In the genomic region with DNA sequence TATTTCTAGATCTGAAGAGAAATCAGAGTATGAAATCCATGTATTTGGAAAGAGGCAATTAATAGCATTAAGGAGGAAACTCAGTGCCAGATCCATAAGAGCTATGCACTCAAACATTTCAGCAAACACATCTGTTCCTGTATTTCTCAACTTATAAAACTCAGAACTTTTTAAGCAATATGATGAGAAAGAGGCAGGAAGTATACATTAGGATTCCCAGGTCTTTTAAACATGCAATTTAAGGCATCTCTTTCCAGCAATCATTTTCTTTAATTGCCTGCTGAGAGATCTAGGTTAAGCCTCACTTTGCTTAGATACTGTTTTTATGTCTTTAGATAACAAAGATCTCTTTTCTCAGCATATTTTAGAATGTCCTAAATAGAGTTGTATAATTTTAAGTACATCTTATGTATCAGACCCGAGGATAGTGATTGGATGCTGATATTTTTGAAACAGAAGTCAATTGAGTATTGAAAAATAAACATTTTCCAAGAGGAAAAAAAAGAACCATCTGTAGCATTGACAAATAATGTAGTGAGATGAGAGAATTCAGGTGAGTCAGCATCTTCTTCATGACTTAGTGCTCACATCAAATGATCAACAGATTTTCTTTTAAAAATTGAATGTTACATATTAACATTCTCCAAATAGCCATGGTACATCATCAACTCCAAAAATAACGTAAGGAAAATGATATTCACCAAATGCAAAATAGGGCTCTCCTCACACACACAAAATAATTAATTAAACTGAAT, we compare ENCODE assay signal across 2 cellular contexts.
TF ChIP-seq lines count a peak whose summit lies in the region.

No MANE protein-coding gene starts in this region.

TF ChIP-seq in H1, 55 proteins besides CTCF, POLR2A, EP300 and RAD21:
- TF ChIP-seq MAFK (IDR thresholded peaks at IDR 0.05; ENCODE audit: low read depth, low read length) (0 out of 2 replicates have a peak, but pooled peaks have one; percentile 18), ZNF274 (IDR thresholded peaks at IDR 0.05; ENCODE audit: borderline replicate concordance, extremely low read depth, low read length) (no peak), RBBP5 (IDR thresholded peaks at IDR 0.05; ENCODE audit: borderline replicate concordance, low read depth, low read length) (no peak)
TF ChIP-seq in H1: peak in this region for 1.

TF ChIP-seq in WTC11, 78 proteins besides CTCF, POLR2A, EP300 and RAD21:
- no peak for TF ChIP-seq ZNF263 (CRISPR knock-in tag; IDR thresholded peaks at IDR 0.05; ENCODE audit: low read depth)
- no peak for TF ChIP-seq TP53 (CRISPR knock-in tag; IDR thresholded peaks at IDR 0.05)
- TF ChIP-seq, protein P1, sequence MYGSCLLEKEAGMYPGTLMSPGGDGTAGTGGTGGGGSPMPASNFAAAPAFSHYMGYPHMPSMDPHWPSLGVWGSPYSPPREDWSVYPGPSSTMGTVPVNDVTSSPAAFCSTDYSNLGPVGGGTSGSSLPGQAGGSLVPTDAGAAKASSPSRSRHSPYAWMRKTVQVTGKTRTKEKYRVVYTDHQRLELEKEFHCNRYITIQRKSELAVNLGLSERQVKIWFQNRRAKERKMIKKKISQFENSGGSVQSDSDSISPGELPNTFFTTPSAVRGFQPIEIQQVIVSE (CRISPR knock-in tag; IDR thresholded peaks at IDR 0.05; ENCODE audit: borderline replicate concordance), result no peak
- TF ChIP-seq, protein P2, sequence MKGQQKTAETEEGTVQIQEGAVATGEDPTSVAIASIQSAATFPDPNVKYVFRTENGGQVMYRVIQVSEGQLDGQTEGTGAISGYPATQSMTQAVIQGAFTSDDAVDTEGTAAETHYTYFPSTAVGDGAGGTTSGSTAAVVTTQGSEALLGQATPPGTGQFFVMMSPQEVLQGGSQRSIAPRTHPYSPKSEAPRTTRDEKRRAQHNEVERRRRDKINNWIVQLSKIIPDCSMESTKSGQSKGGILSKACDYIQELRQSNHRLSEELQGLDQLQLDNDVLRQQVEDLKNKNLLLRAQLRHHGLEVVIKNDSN (CRISPR knock-in tag; IDR thresholded peaks at IDR 0.05), result no peak
- no peak for TF ChIP-seq NFE2L1 (CRISPR knock-in tag; IDR thresholded peaks at IDR 0.05)
- TF ChIP-seq GABPB1 (CRISPR knock-in tag; IDR thresholded peaks at IDR 0.05), result no peak
- TF ChIP-seq MXD4 (CRISPR knock-in tag; IDR thresholded peaks at IDR 0.05; ENCODE audit: borderline replicate concordance), result no peak
- TF ChIP-seq ZNF416 (CRISPR knock-in tag; IDR thresholded peaks at IDR 0.05), result no peak
- TF ChIP-seq, protein P3, sequence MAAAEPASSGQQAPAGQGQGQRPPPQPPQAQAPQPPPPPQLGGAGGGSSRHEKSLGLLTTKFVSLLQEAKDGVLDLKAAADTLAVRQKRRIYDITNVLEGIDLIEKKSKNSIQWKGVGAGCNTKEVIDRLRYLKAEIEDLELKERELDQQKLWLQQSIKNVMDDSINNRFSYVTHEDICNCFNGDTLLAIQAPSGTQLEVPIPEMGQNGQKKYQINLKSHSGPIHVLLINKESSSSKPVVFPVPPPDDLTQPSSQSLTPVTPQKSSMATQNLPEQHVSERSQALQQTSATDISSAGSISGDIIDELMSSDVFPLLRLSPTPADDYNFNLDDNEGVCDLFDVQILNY (CRISPR knock-in tag; IDR thresholded peaks at IDR 0.05), result no peak
- no peak for TF ChIP-seq NR3C1 (CRISPR knock-in tag; conservative IDR thresholded peaks at IDR 0.05; ENCODE audit: low read depth)
- TF ChIP-seq, protein P4, sequence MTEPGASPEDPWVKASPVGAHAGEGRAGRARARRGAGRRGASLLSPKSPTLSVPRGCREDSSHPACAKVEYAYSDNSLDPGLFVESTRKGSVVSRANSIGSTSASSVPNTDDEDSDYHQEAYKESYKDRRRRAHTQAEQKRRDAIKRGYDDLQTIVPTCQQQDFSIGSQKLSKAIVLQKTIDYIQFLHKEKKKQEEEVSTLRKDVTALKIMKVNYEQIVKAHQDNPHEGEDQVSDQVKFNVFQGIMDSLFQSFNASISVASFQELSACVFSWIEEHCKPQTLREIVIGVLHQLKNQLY (CRISPR knock-in tag; IDR thresholded peaks at IDR 0.05), result no peak
